In genomic region chr12:9762369-9762768, GRCh38 we compare ENCODE assay signal across 2 cellular contexts.
TF ChIP-seq lines count a peak whose summit lies in the region.

No MANE protein-coding gene starts in this region.

TF ChIP-seq in K562, 482 proteins besides CTCF, POLR2A, EP300 and RAD21:
- 0 out of 4 replicates have a peak, but pooled peaks of 1 of the 2 experiments have one; percentile 16 for TF ChIP-seq KDM1A (IDR thresholded peaks at IDR 0.05)
- TF ChIP-seq ZNF592 (IDR thresholded peaks at IDR 0.05): no peak
- TF ChIP-seq TRIM28 (IDR thresholded peaks at IDR 0.05): peak; percentile 69; the same call in 1 of the 2 replicates
- no peak for TF ChIP-seq RREB1 (CRISPR knock-in tag; IDR thresholded peaks at IDR 0.05)
- TF ChIP-seq TRIM24 (IDR thresholded peaks at IDR 0.05): peak in 1 of 2 experiments; percentile 69; a peak in 2 of 4 replicates
- peak; percentile 78 for TF ChIP-seq ZNF316 (IDR thresholded peaks at IDR 0.05)
- TF ChIP-seq XRCC3 (IDR thresholded peaks at IDR 0.05): 0 out of 2 replicates have a peak, but pooled peaks have one; percentile 46

TF ChIP-seq in SK-N-SH treated with all-trans-retinoic acid at 6 μM for 48 hours, 23 proteins besides CTCF, POLR2A, EP300 and RAD21:
- no peak for TF ChIP-seq RARB (CRISPR knock-in tag; IDR thresholded peaks at IDR 0.05)
- TF ChIP-seq BACH2 (CRISPR knock-in tag; IDR thresholded peaks at IDR 0.05; ENCODE audit: borderline replicate concordance): no peak
- TF ChIP-seq POU6F1 (CRISPR knock-in tag; IDR thresholded peaks at IDR 0.05; ENCODE audit: borderline replicate concordance, low read depth): no peak
- no peak for TF ChIP-seq ISL1 (CRISPR knock-in tag; IDR thresholded peaks at IDR 0.05)
- TF ChIP-seq SNAI2 (CRISPR knock-in tag; IDR thresholded peaks at IDR 0.05): no peak
- no peak for TF ChIP-seq PPARA (CRISPR knock-in tag; IDR thresholded peaks at IDR 0.05; ENCODE audit: borderline replicate concordance)
- TF ChIP-seq TCF4 (CRISPR knock-in tag; IDR thresholded peaks at IDR 0.05; ENCODE audit: borderline replicate concordance): no peak
- no peak for TF ChIP-seq ZNF8 (CRISPR knock-in tag; IDR thresholded peaks at IDR 0.05)
- TF ChIP-seq ZNF565 (CRISPR knock-in tag; conservative IDR thresholded peaks at IDR 0.05; ENCODE audit: low read depth): no peak
- no peak for TF ChIP-seq CSRNP3 (CRISPR knock-in tag; IDR thresholded peaks at IDR 0.05)
